In the genomic region with DNA sequence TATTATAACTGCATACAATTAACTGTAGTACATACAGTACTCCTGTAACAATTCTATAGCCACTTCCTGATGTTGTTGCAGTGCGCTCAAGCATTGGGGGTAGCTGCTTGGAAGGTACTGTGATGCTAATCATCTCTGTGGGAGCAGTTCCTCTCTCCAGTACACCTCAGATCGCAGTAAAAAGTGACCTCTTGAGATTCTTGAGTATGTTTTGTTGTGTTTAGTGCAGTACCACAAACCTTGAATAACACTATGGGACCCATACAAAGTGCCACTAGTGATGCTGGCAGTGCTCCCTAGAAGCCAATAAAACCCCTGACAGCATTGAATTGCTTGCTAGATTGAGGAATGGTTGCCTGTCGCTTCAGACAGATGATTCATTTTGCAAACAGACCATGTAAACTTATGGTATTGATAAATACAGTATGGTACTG, we compare ENCODE assay signal across 22 cellular contexts.
DNase-seq lines count a peak whose midpoint lies in the region; ATAC-seq, FAIRE-seq and TF ChIP-seq lines count a peak whose summit lies in the region.
"Had no signal": no experiment of that assay in that cellular context is flagged by ENCODE, and none has a peak within 500 bp of the region (broad histone marks: within the 10 kb centered on the region; RNA-seq: fewer than 3 reads in every experiment).

No MANE protein-coding gene starts in this region.

- H3K36me3 ChIP-seq in Panc1 (ENCODE audit: control insufficient read depth, insufficient read depth, low read length) (no peaks in the 10 kb centered on the region; the same call in 1 of the 2 replicates), iPS-18a (ENCODE audit: control insufficient read depth, low read depth, low read length) (peaks cover 11% of the 10 kb centered on the region), gastrocnemius medialis (no peaks in the 10 kb centered on the region)
- H3K36me3 ChIP-seq: HAP-1, uterus had no signal

- H3K9ac ChIP-seq in iPS-18a (ENCODE audit: low read length): no peak overlapping the region

- BruUV-seq in Panc1 (replicated peaks; lab: Mats Ljungman, UMichigan): no TSS peak

- H3K27me3 Mint-ChIP-seq in activated CD8-positive, alpha-beta T cell treated with anti-CD3 and anti-CD28 coated beads for 36 hours: no peaks in the 10 kb centered on the region
- H3K27me3 Mint-ChIP-seq: CD4-positive, alpha-beta T cell; memory B cell; stimulated activated naive CD8-positive, alpha-beta T cell treated with anti-CD3 and anti-CD28 coated beads, Interleukin-15, amount 100 ng/mL, for 72 hours had no signal

- H3K27ac ChIP-seq in A549: peak overlapping the region; percentile 83 to 92
- H3K27ac ChIP-seq in Panc1 (ENCODE audit: low read length): no peak overlapping the region
- H3K27ac ChIP-seq in iPS-18a (ENCODE audit: low read length): no peak overlapping the region
- H3K27ac ChIP-seq in gastrocnemius medialis: no peak overlapping the region
- H3K27ac ChIP-seq: ascending aorta, coronary artery, gastroesophageal sphincter, uterus had no signal

- no peaks in the 10 kb centered on the region for H3K36me3 Mint-ChIP-seq in activated CD8-positive, alpha-beta T cell treated with anti-CD3 and anti-CD28 coated beads for 36 hours (ENCODE audit: low read depth)

- POLR2A ChIA-PET in A549 (lab: Yijun Ruan, JAX): interaction anchor here (1.6 kb wide), 1 partner anchor 25 kb away, joined by 6 read pairs; no protein-coding TSS in a partner anchor
- POLR2A ChIA-PET in Panc1 (lab: Charles Lee): no interaction called here
- POLR2A ChIA-PET in activated CD8-positive, alpha-beta T cell treated with anti-CD3 and anti-CD28 coated beads for 36 hours (lab: Charles Lee): no interaction called here

- ATAC-seq in A549 (peak in 1 of 2 experiments; percentile 59; a peak in 3 of 6 replicates), Panc1 (peak; percentile 77), gastrocnemius medialis (no peak)
- ATAC-seq in activated CD8-positive, alpha-beta T cell treated with anti-CD3 and anti-CD28 coated beads for 36 hours: no peak
- ATAC-seq: gastroesophageal sphincter; stimulated activated naive CD8-positive, alpha-beta T cell treated with anti-CD3 and anti-CD28 coated beads, Interleukin-15, amount 100 ng/mL, for 72 hours had no signal

- H3K27me3 ChIP-seq in Panc1 (ENCODE audit: control insufficient read depth, insufficient read depth, low read length) (no peaks in the 10 kb centered on the region), iPS-18a (ENCODE audit: control insufficient read depth, insufficient read depth, low read length) (no peaks in the 10 kb centered on the region), gastrocnemius medialis (no peaks in the 10 kb centered on the region)
- H3K27me3 ChIP-seq: ascending aorta, gastroesophageal sphincter, uterus had no signal

- 19% methylated on average over 3 of the region's 3 CpGs for WGBS in A549 (ENCODE audit: missing lambda C conversion rate)

- no peaks in the 10 kb centered on the region for H3K9me3 Mint-ChIP-seq in activated CD8-positive, alpha-beta T cell treated with anti-CD3 and anti-CD28 coated beads for 36 hours

- H3K4me1 Mint-ChIP-seq in activated CD8-positive, alpha-beta T cell treated with anti-CD3 and anti-CD28 coated beads for 36 hours (ENCODE audit: low read depth): peaks cover 24% of the 10 kb centered on the region

- FAIRE-seq in A549 (lab: Jason Lieb, UNC) (peak; percentile 98), H54 (lab: Jason Lieb, UNC) (peak; percentile 23)

- no peak overlapping the region for H3K27ac Mint-ChIP-seq in activated CD8-positive, alpha-beta T cell treated with anti-CD3 and anti-CD28 coated beads for 36 hours
- H3K27ac Mint-ChIP-seq: CD4-positive, alpha-beta T cell; memory B cell; stimulated activated naive CD8-positive, alpha-beta T cell treated with anti-CD3 and anti-CD28 coated beads, Interleukin-15, amount 100 ng/mL, for 72 hours had no signal

- no peak for TF ChIP-seq CTCF in A549 (IDR thresholded peaks at IDR 0.05)
- no peak for TF ChIP-seq CTCF in Panc1 (IDR thresholded peaks at IDR 0.05)
- TF ChIP-seq CTCF in activated CD8-positive, alpha-beta T cell treated with anti-CD3 and anti-CD28 coated beads for 36 hours (IDR thresholded peaks at IDR 0.05): no peak
- no peak for TF ChIP-seq CTCF in gastrocnemius medialis (IDR thresholded peaks at IDR 0.05 in 4 of 5, conservative IDR thresholded peaks at IDR 0.05 in 1 of 5)

- H3K4me3 ChIP-seq in A549 (no peak overlapping the region), Panc1 (ENCODE audit: low read depth in 2 of 2, low read length in 2 of 2) (no peak overlapping the region), iPS-18a (ENCODE audit: low read length) (peak overlapping the region; percentile 0), gastrocnemius medialis (no peak overlapping the region)
- H3K4me3 ChIP-seq: ascending aorta, coronary artery, gastroesophageal sphincter, HAP-1, uterus had no signal

- no peak for TF ChIP-seq RAD21 in A549 (conservative IDR thresholded peaks at IDR 0.05 in 1 of 2, IDR thresholded peaks at IDR 0.05 in 1 of 2)

- H3K4me1 ChIP-seq in A549 (peaks cover 70% of the 10 kb centered on the region), Panc1 (ENCODE audit: control insufficient read depth, insufficient read depth, low read length) (peaks cover 31% of the 10 kb centered on the region), iPS-18a (ENCODE audit: control insufficient read depth, low read depth, low read length) (peaks cover 53% of the 10 kb centered on the region), gastrocnemius medialis (no peaks in the 10 kb centered on the region)
- H3K4me1 ChIP-seq: gastroesophageal sphincter, HAP-1, uterus had no signal

- intact Hi-C loops in Panc1 (cut with micrococcal nuclease; ENCODE audit: unreplicated experiment) (no loop called here), gastrocnemius medialis (cut with DNase I; ENCODE audit: low total_unique reads) (no loop called here)
- intact Hi-C loops in activated CD8-positive, alpha-beta T cell treated with anti-CD3 and anti-CD28 coated beads for 36 hours (cut with micrococcal nuclease): no loop called here

- in situ Hi-C loops in Panc1 (cut with HindIII; ENCODE audit: low pct_unique_long_range_greater_than_20kb, low sequenced_read_pairs) (no loop called here), gastrocnemius medialis (cut with MboI; ENCODE audit: low sequenced_read_pairs in 4 of 4) (loop anchor here in 2 of 4 donors (25.0 kb wide), 2 partner anchors 110 to 635 kb away; no protein-coding TSS in a partner anchor)

- no peak for TF ChIP-seq POLR2A in A549 (IDR thresholded peaks at IDR 0.05; ENCODE audit: low read length)
- no peak for TF ChIP-seq POLR2A in H54 (IDR thresholded peaks at IDR 0.05; ENCODE audit: low read depth, low read length)
- TF ChIP-seq POLR2A in gastrocnemius medialis (IDR thresholded peaks at IDR 0.05): no peak

- CTCF ChIA-PET in A549 (lab: Yijun Ruan, JAX): interaction anchor here (0.7 to 1.7 kb wide), 3 partner anchors 12 to 77 kb away, joined by 3 to 7 read pairs (median 4); no protein-coding TSS in a partner anchor
- CTCF ChIA-PET in Panc1 (lab: Charles Lee): no interaction called here
- CTCF ChIA-PET in activated CD8-positive, alpha-beta T cell treated with anti-CD3 and anti-CD28 coated beads for 36 hours (lab: Charles Lee): no interaction called here

- no peak overlapping the region for H3K4me3 Mint-ChIP-seq in activated CD8-positive, alpha-beta T cell treated with anti-CD3 and anti-CD28 coated beads for 36 hours
- H3K4me3 Mint-ChIP-seq: CD4-positive, alpha-beta T cell; memory B cell; stimulated activated naive CD8-positive, alpha-beta T cell treated with anti-CD3 and anti-CD28 coated beads, Interleukin-15, amount 100 ng/mL, for 72 hours had no signal

- TF ChIP-seq EP300 in A549 (IDR thresholded peaks at IDR 0.05): 0 out of 5 replicates have a peak, but pooled peaks have one; percentile 15 to 22

- H3K9me3 ChIP-seq in A549 (no peaks in the 10 kb centered on the region), Panc1 (ENCODE audit: control insufficient read depth, insufficient read depth, low read depth, low read length) (no peaks in the 10 kb centered on the region), iPS-18a (ENCODE audit: control insufficient read depth, low read depth, low read length) (no peaks in the 10 kb centered on the region), gastrocnemius medialis (no peaks in the 10 kb centered on the region)
- H3K9me3 ChIP-seq: ascending aorta, gastroesophageal sphincter, uterus had no signal

- peak in 1 of 2 experiments; percentile 45 for DNase-seq in A549 (ENCODE audit: low read depth in 1 of 2, low spot score in 1 of 2)
- DNase-seq in H54 (ENCODE audit: insufficient read length, low spot score): no peak
- DNase-seq in Panc1 (ENCODE audit: low read depth, low spot score): no peak
- no peak for DNase-seq in activated CD8-positive, alpha-beta T cell treated with anti-CD3 and anti-CD28 coated beads for 36 hours
- DNase-seq in activated T-cell treated with anti-CD3 and anti-CD28 coated beads, Interleukin-2, amount 50 U/mL, for 1 hour: no peak
- no peak for DNase-seq in gastrocnemius medialis
- DNase-seq in NCI-H146 (lab: John Stamatoyannopoulos, UW): no peak
- DNase-seq: activated CD4-positive, alpha-beta T cell treated with anti-CD3 and anti-CD28 coated beads for 1 hour; activated naive CD4-positive, alpha-beta T cell; CD4-positive, alpha-beta T cell; GF-D8; islet precursor cell; SHP77 treated with DMSO at 0.1 percent for 48 hours; stimulated activated naive CD8-positive, alpha-beta T cell treated with anti-CD3 and anti-CD28 coated beads, Interleukin-15, amount 100 ng/mL, for 72 hours; T-helper 2 cell; uterus had no signal

- H3K4me2 ChIP-seq in A549: peak overlapping the region; percentile 71

TF ChIP-seq in A549, 52 proteins besides CTCF, POLR2A, EP300 and RAD21:
- TF ChIP-seq GATA3 (IDR thresholded peaks at IDR 0.05; ENCODE audit: borderline replicate concordance) (peak; percentile 17; the same call in 1 of the 2 replicates), JUNB (IDR thresholded peaks at IDR 0.05) (peak; percentile 38), FOSL2 (IDR thresholded peaks at IDR 0.05) (peak; percentile 26; the same call in 1 of the 2 replicates), FOSL2 (CRISPR knock-in tag; IDR thresholded peaks at IDR 0.05) (peak; percentile 69)
- TF ChIP-seq, protein P1, sequence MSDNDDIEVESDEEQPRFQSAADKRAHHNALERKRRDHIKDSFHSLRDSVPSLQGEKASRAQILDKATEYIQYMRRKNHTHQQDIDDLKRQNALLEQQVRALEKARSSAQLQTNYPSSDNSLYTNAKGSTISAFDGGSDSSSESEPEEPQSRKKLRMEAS (IDR thresholded peaks at IDR 0.05): no peak

Comparison
In these comparisons a context has a peak if more than half of its experiments do, and no peak if none do; other contexts are left out.
1. H3K27ac ChIP-seq: peak in A549 (2 of 2); none in Panc1 (single experiment), iPS-18a (single experiment) and gastrocnemius medialis (0 of 4).